8 cellular contexts compared by ENCODE assay signal in genomic region chrX:51332188-51332942, GRCh38. TPM values are rescaled to one million over a fixed set of nuclear protein-coding genes. Genes with fewer than 3 reads are reported as not detected.
DNase-seq lines count a peak whose midpoint lies in the region; FAIRE-seq and TF ChIP-seq lines count a peak whose summit lies in the region.

NUDT10 (plus strand) TSS chrX:51332822; CDS start chrX:51332966, 144 bp downstream.

- POLR2A ChIA-PET in HEK293T (lab: Yijun Ruan, JAX) = interaction anchor here (0.7 kb wide), 1 partner anchor 64 kb away, joined by 4 read pairs; no protein-coding TSS in a partner anchor

- no peaks in the 10 kb centered on the region for H3K9me3 ChIP-seq in colonic mucosa

- CTCF ChIA-PET in HEK293T (lab: Yijun Ruan, JAX) = interaction anchor here (0.7 kb wide), 1 partner anchor 27 kb away, joined by 3 read pairs; no protein-coding TSS in a partner anchor

- TF ChIP-seq POLR2A in lower leg skin (IDR thresholded peaks at IDR 0.05) = no peak

- H3K27me3 ChIP-seq in colonic mucosa = peaks cover 3% of the 10 kb centered on the region

- peak within 1 kb of the TSS; percentile 17 for H3K4me3 ChIP-seq in colonic mucosa
- peak within 1 kb of the TSS; percentile 17 for H3K4me3 ChIP-seq in lower leg skin (ENCODE audit: low read depth, poor library complexity, severe bottlenecking)

- no peaks in the 10 kb centered on the region for H3K36me3 ChIP-seq in colonic mucosa

- H3K4me1 ChIP-seq in colonic mucosa = no peaks in the 10 kb centered on the region

- intact Hi-C loops in colonic mucosa (cut with DNase I) (no loop called here), lower leg skin (cut with DNase I; ENCODE audit: low total_unique reads) (no loop called here)

- no peak for TF ChIP-seq CTCF in colonic mucosa (IDR thresholded peaks at IDR 0.05)
- no peak for TF ChIP-seq CTCF in lower leg skin (IDR thresholded peaks at IDR 0.05)

- FAIRE-seq in RCC 7860 (lab: Jason Lieb, UNC) = no peak

- DNase-seq in HEK293T (ENCODE audit: extremely low spot score) (peak; percentile 63), T-helper 9 cell (peak; percentile 3), colonic mucosa (peak; percentile 24), lower leg skin (ENCODE audit: low spot score in 2 of 2) (peak in 1 of 2 donors; percentile 11), NCI-H774 (lab: John Stamatoyannopoulos, UW) (no peak), HT-29 (ENCODE audit: low spot score) (no peak), RCC 7860 (ENCODE audit: low spot score) (no peak)
- peak; percentile 23 to 33 for DNase-seq in stimulated activated CD8-positive, alpha-beta memory T cell treated with anti-CD3 and anti-CD28 coated beads, Interleukin-2, amount 100 ng/mL, for 48 hours (ENCODE audit: low read depth in 2 of 2)

- WGBS in lower leg skin, 2 donors = 0 to 37% methylated on average over 2 to 64 of the region's 68 CpGs

- no peak within 1 kb of the TSS for H3K9ac ChIP-seq in colonic mucosa (ENCODE audit: low read depth in 2 of 2, low read length in 2 of 2)

- no peak within 1 kb of the TSS for H3K27ac ChIP-seq in colonic mucosa

TF ChIP-seq in HEK293T, 16 proteins besides CTCF, POLR2A, EP300 and RAD21:
- no peak for TF ChIP-seq SP1 (IDR thresholded peaks at IDR 0.05)
- peak; percentile 88 for TF ChIP-seq PKNOX1 (IDR thresholded peaks at IDR 0.05)
TF ChIP-seq in HEK293T: peak in this region for 1.

RNA-seq across cellular contexts. Expression of gene NUDT10, which starts in this region (rescaled TPM):
- under 1 TPM; 0.32 to 0.64 TPM for total RNA-seq in colonic mucosa
- 1 to 10 TPM in 3 of 4 donors, under 1 TPM in 1; 0.42 to 1.8 (median 1.2) TPM for total RNA-seq in lower leg skin
- total RNA-seq in HT-29 (2014; rRNA removed; shearing (Covaris generic)) = not detected in 2 replicates

Comparison
In these comparisons a context has a peak if more than half of its experiments do, and no peak if none do; other contexts are left out.
1. Peak in DNase-seq and H3K4me3 ChIP-seq in colonic mucosa; RNA of the gene not detected or under 1 TPM.
2. DNase-seq: peak in HEK293T (single experiment), T-helper 9 cell (single experiment) and stimulated activated CD8-positive, alpha-beta memory T cell treated with anti-CD3 and anti-CD28 coated beads, Interleukin-2, amount 100 ng/mL, for 48 hours (2 of 2); none in NCI-H774 (single experiment), HT-29 (single experiment) and RCC 7860 (single experiment).